9 cellular contexts compared by ENCODE assay signal in the genomic region with DNA sequence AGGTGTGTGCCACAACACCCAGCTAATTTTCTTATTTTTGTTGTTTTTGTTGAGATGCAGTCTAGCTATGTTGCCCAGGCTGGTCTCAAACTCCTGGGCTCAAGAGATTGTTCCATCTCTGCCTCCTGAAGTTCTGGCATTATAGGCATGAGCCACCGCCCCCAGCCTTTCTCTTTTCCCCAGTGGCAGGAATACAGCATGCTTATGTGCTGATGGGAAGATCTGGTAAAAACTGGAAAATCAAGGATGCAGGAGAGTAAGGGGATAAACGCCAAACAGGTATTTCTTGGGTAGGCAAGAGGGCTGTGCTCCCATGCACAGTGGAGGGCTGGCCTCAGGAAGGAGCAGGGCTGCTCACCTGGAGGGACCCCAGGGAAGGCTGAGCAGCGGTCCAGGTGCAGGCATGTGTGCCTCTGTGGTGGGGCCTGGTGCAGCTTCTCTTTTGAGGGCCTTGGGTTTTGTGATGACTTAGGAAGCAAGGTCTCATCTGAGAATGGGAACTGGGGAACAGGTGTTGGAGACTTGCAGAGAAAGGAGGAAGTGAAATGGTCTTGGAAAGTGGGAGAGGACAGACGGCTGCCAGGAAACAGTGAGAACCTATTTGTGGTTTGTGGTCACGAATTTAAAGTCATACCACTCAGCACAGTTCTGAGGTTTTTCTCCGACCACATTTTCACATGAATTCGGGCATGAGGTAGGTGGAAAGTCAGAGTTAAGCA.
DNase-seq lines count a peak whose midpoint lies in the region; ATAC-seq and TF ChIP-seq lines count a peak whose summit lies in the region.
"Had no signal": no experiment of that assay in that cellular context is flagged by ENCODE, and none has a peak within 500 bp of the region (broad histone marks: within the 10 kb centered on the region; RNA-seq: fewer than 3 reads in every experiment).

No MANE protein-coding gene starts in this region.

- no peaks in the 10 kb centered on the region for H3K27me3 ChIP-seq in BLaER1
- no peaks in the 10 kb centered on the region for H3K27me3 ChIP-seq in testis

- H3K4me3 ChIP-seq in BLaER1 (no peak overlapping the region), testis (no peak overlapping the region)

- peak overlapping the region in 1 of 2 donors; percentile 37 for H3K27ac Mint-ChIP-seq in T-cell
- H3K27ac Mint-ChIP-seq in natural killer cell: peak overlapping the region in 1 of 2 donors; percentile 17

- WGBS in testis, 2 donors: 82 to 83% methylated on average over 7 of the region's 7 CpGs

- no peaks in the 10 kb centered on the region for H3K9me3 Mint-ChIP-seq in T-cell
- no peaks in the 10 kb centered on the region for H3K9me3 Mint-ChIP-seq in natural killer cell

- H3K9ac ChIP-seq in BLaER1: no peak overlapping the region
- H3K9ac ChIP-seq: parathyroid adenoma had no signal

- no peak for DNase-seq in T-cell
- no peak for DNase-seq in natural killer cell
- no peak for DNase-seq in hepatic stellate cell (ENCODE audit: low spot score)
- no peak for DNase-seq in testis
- DNase-seq in NCI-H2171 (lab: John Stamatoyannopoulos, UW): no peak

- H3K9me3 ChIP-seq in BLaER1 (no peaks in the 10 kb centered on the region), testis (no peaks in the 10 kb centered on the region)

- no peaks in the 10 kb centered on the region for H3K36me3 ChIP-seq in BLaER1
- no peaks in the 10 kb centered on the region for H3K36me3 ChIP-seq in testis (ENCODE audit: low read depth, missing control alignments)

- intact Hi-C loops in natural killer cell (cut with micrococcal nuclease) (no loop called here), testis (cut with DNase I; ENCODE audit: low total_unique reads) (no loop called here)

- H3K27ac ChIP-seq in BLaER1: no peak overlapping the region
- H3K27ac ChIP-seq in testis: no peak overlapping the region
- H3K27ac ChIP-seq: parathyroid adenoma had no signal

- no peaks in the 10 kb centered on the region for H4K20me1 ChIP-seq in BLaER1

- POLR2A ChIA-PET in T-cell (lab: Charles Lee): no interaction called here

- peaks cover 6 to 8% of the 10 kb centered on the region in 2 donors for H3K27me3 Mint-ChIP-seq in T-cell
- peaks cover 36 to 58% of the 10 kb centered on the region in 2 donors for H3K27me3 Mint-ChIP-seq in natural killer cell (ENCODE audit: low read depth in 2 of 2)

- H3K36me3 Mint-ChIP-seq in T-cell (no peaks in the 10 kb centered on the region), natural killer cell (no peaks in the 10 kb centered on the region)

- H3K4me1 Mint-ChIP-seq in T-cell: peaks cover 31 to 42% (median 37%) of the 10 kb centered on the region in 3 donors
- peaks cover 14 to 17% of the 10 kb centered on the region in 2 donors for H3K4me1 Mint-ChIP-seq in natural killer cell

- H3K4me3 Mint-ChIP-seq in T-cell (peak overlapping the region in 2 of 3 donors; percentile 4 to 56), natural killer cell (peak overlapping the region; percentile 22)

- CTCF ChIA-PET in T-cell (lab: Charles Lee): no interaction called here

- TF ChIP-seq CTCF in natural killer cell (IDR thresholded peaks at IDR 0.05) (no peak), testis (IDR thresholded peaks at IDR 0.05) (no peak)

- ATAC-seq in GM19043 (IDR thresholded peaks at IDR 0.05; ENCODE audit: low read depth, unreplicated experiment) (peak; percentile 72), HG03108 (IDR thresholded peaks at IDR 0.05; ENCODE audit: unreplicated experiment) (peak; percentile 66), T-cell (replicated peaks in 1 of 4) (peak in 3 of 4 experiments; percentile 28 to 58 (median 50)), natural killer cell (peak in 1 of 3 donors; percentile 58)

- peak overlapping the region; percentile 59 for H3K4me2 ChIP-seq in BLaER1

- peaks cover 54% of the 10 kb centered on the region for H3K4me1 ChIP-seq in BLaER1
- peaks cover under 1% of the 10 kb centered on the region for H3K4me1 ChIP-seq in testis

- no peak for TF ChIP-seq POLR2A in testis (IDR thresholded peaks at IDR 0.05)
